ENCODE assay signal across 4 cellular contexts in genomic region chr1:71292203-71292602, GRCh38.
A peak's percentile ranks its signal among the peaks of the same experiment; 100 is the strongest.
TF ChIP-seq lines count a peak whose summit lies in the region.

No MANE protein-coding gene starts in this region.

TF ChIP-seq in HepG2, 621 proteins besides CTCF, POLR2A, EP300 and RAD21:
- TF ChIP-seq MAFK (conservative IDR thresholded peaks at IDR 0.05 in 1 of 2, IDR thresholded peaks at IDR 0.05 in 1 of 2; ENCODE audit: low read length in 2 of 2) (peak; percentile 51 to 68; a peak in 3 of 4 replicates), MEIS1 (CRISPR knock-in tag; IDR thresholded peaks at IDR 0.05; ENCODE audit: borderline replicate concordance) (no peak), MAFF (IDR thresholded peaks at IDR 0.05; ENCODE audit: low read depth, low read length) (peak; percentile 57; the same call in 1 of the 2 replicates)

TF ChIP-seq in A549, 52 proteins besides CTCF, POLR2A, EP300 and RAD21:
- TF ChIP-seq TFCP2L1 (CRISPR knock-in tag; IDR thresholded peaks at IDR 0.05) (no peak), ESRRA (IDR thresholded peaks at IDR 0.05; ENCODE audit: borderline replicate concordance, low read length) (no peak), BHLHE40 (IDR thresholded peaks at IDR 0.05; ENCODE audit: low read depth, low read length) (no peak), HMGXB4 (CRISPR knock-in tag; IDR thresholded peaks at IDR 0.05; ENCODE audit: borderline replicate concordance) (no peak), CBX2 (IDR thresholded peaks at IDR 0.05; ENCODE audit: borderline replicate concordance, low read depth) (no peak), FOXS1 (CRISPR knock-in tag; IDR thresholded peaks at IDR 0.05) (no peak), CBX8 (IDR thresholded peaks at IDR 0.05) (no peak), MAFK (IDR thresholded peaks at IDR 0.05; ENCODE audit: partially characterized antibody) (peak; percentile 53), KDM1A (IDR thresholded peaks at IDR 0.05; ENCODE audit: low read depth) (no peak)

TF ChIP-seq in IMR-90, 13 proteins besides CTCF, POLR2A, EP300 and RAD21:
- TF ChIP-seq MXI1 (IDR thresholded peaks at IDR 0.05; ENCODE audit: borderline replicate concordance, low read depth, low read length) (no peak), MAFK (IDR thresholded peaks at IDR 0.05; ENCODE audit: low read depth, low read length) (peak; percentile 39)
TF ChIP-seq in IMR-90: peak in this region for 1.

TF ChIP-seq in K562, 482 proteins besides CTCF, POLR2A, EP300 and RAD21:
- TF ChIP-seq KAT7 (CRISPR knock-in tag; IDR thresholded peaks at IDR 0.05; ENCODE audit: borderline replicate concordance) (no peak), TAF1 (IDR thresholded peaks at IDR 0.05; ENCODE audit: control insufficient read depth, extremely low read depth, insufficient read depth, low read length, severe bottlenecking) (no peak), ZNF586 (CRISPR knock-in tag; conservative IDR thresholded peaks at IDR 0.05) (no peak), ZNF316 (IDR thresholded peaks at IDR 0.05) (peak; percentile 51; the same call in 1 of the 2 replicates), CREBBP (IDR thresholded peaks at IDR 0.05; ENCODE audit: low read depth, low read length) (no peak), ZNF217 (CRISPR knock-in tag; IDR thresholded peaks at IDR 0.05) (no peak), SIRT6 (IDR thresholded peaks at IDR 0.05; ENCODE audit: low read depth, low read length) (no peak), ZBTB5 (IDR thresholded peaks at IDR 0.05) (no peak)
